In the genomic region with DNA sequence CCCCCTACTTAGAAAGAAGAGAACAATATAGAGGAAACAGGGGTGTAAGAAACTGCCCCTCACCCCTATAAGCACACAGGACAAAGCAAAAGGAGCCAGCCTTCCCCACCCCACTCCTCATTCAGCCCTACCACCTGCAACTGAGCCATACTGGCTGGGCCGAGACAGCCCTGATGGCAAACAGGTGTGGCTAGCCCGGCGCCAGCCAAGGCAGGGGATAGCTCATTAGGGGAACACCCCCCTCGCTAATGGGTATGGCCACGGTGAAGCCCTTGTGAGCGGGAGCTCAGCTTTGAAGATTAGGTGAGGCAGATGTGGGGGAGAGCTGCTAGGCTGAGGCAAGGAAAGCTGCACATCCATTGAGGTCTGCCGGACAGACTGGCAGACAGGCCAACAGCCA, we compare ENCODE assay signal across 27 cellular contexts.
DNase-seq lines count a peak whose midpoint lies in the region; ATAC-seq, FAIRE-seq and TF ChIP-seq lines count a peak whose summit lies in the region.
"Had no signal": no experiment of that assay in that cellular context is flagged by ENCODE, and none has a peak within 500 bp of the region (broad histone marks: within the 10 kb centered on the region; RNA-seq: fewer than 3 reads in every experiment).

No MANE protein-coding gene starts in this region.

- ATAC-seq in SK-N-SH treated with all-trans-retinoic acid at 6 μM for 48 hours (no peak), GM19455 (IDR thresholded peaks at IDR 0.05; ENCODE audit: unreplicated experiment) (no peak)
- ATAC-seq: activated naive CD8-positive, alpha-beta T cell treated with anti-CD3 and anti-CD28 coated beads, Interleukin-2, amount 50 U/mL, for 24 hours; left lobe of liver; Right ventricle myocardium inferior; T-cell had no signal

- H3K23me2 ChIP-seq in H1 (ENCODE audit: low read depth, low read length) = no peaks in the 10 kb centered on the region

- POLR2A ChIA-PET in H1 (lab: Charles Lee; ENCODE audit: partially characterized antibody) = interaction anchor here (1.1 kb wide), 1 partner anchor 254 kb away, joined by 4 read pairs; no protein-coding TSS in a partner anchor

- H3K4me1 ChIP-seq in cardiac muscle cell (ENCODE audit: low read depth) (peaks cover 50% of the 10 kb centered on the region), right atrium auricular region (peaks cover 0 to 18% of the 10 kb centered on the region in 2 donors), H1 (replicated peaks in 1 of 4; ENCODE audit: control insufficient read depth in 3 of 4, insufficient read depth in 4 of 4, low read length in 3 of 4) (peaks cover 0 to 3% (median 0%) of the 10 kb centered on the region in 4 experiments; a peak in 1 of 7 replicates)
- H3K4me1 ChIP-seq: neural progenitor cell had no signal

- H4K20me1 ChIP-seq in H1 (replicated peaks in 1 of 2; ENCODE audit: control insufficient read depth in 1 of 2, insufficient read depth in 2 of 2, low read length in 2 of 2) = peaks cover 6 to 12% of the 10 kb centered on the region in 2 experiments

- no peak for TF ChIP-seq EP300 in H1 (IDR thresholded peaks at IDR 0.05; ENCODE audit: borderline replicate concordance in 1 of 2, low read depth in 2 of 2, low read length in 2 of 2)

- no peak overlapping the region for H2BK120ac ChIP-seq in H1 (replicated peaks; ENCODE audit: low read depth, low read length)

- H2BK12ac ChIP-seq in H1 (ENCODE audit: low read depth, low read length) = no peak overlapping the region

- CTCF ChIA-PET in H1 (lab: Charles Lee; ENCODE audit: partially characterized antibody) = interaction anchor here (0.7 to 12.8 kb wide), 13 partner anchors 11 to 327 kb away, joined by 3 to 250 read pairs (median 3); a partner anchor contains a TSS

- no peaks in the 10 kb centered on the region for H3K79me2 ChIP-seq in H1 (ENCODE audit: control insufficient read depth in 1 of 2, insufficient read depth in 2 of 2, low read length in 2 of 2)

- TF ChIP-seq CTCF in cardiac muscle cell (IDR thresholded peaks at IDR 0.05; ENCODE audit: low read depth, low read length) (no peak), right atrium auricular region (IDR thresholded peaks at IDR 0.05) (no peak), H1 (IDR thresholded peaks at IDR 0.05; ENCODE audit: control extremely low read depth in 1 of 3, insufficient read depth in 1 of 3, low read depth in 1 of 3, low read length in 3 of 3) (no peak)

- WGBS in H1 (ENCODE audit: extremely low coverage in 1 of 2, insufficient coverage in 1 of 2, insufficient read length in 1 of 2, insufficient replicate concordance in 2 of 2, low coverage in 1 of 2, low lambda C conversion rate in 2 of 2, missing lambda C conversion rate in 1 of 2), 2 experiments = 85% methylated on average over 7 of the region's 7 CpGs; no CpG with 5 or more reads in 1 of the 2 experiments

- no peak overlapping the region for H2BK15ac ChIP-seq in H1 (ENCODE audit: low read length)

- H3K4ac ChIP-seq in H1 (replicated peaks; ENCODE audit: insufficient read length, low read depth, low read length) = no peak overlapping the region

- H3K9me3 ChIP-seq in cardiac muscle cell (ENCODE audit: low read depth) (no peaks in the 10 kb centered on the region), right atrium auricular region (no peaks in the 10 kb centered on the region), H1 (ENCODE audit: insufficient read depth in 2 of 2, low read depth in 1 of 2, low read length in 1 of 2) (no peaks in the 10 kb centered on the region)
- H3K9me3 ChIP-seq: BLaER1 had no signal

- H3K79me1 ChIP-seq in H1 (ENCODE audit: low read depth, low read length) = peaks cover 4% of the 10 kb centered on the region; the same call in 1 of the 2 replicates

- 0 out of 2 replicates have a peak overlapping the region, but pooled peaks have one; percentile 10 for H2BK5ac ChIP-seq in H1 (ENCODE audit: low read depth, low read length)

- no peak overlapping the region for H3K4me2 ChIP-seq in H1 (ENCODE audit: insufficient read depth in 1 of 2, low read depth in 2 of 2, low read length in 2 of 2)
- H3K4me2 ChIP-seq: BLaER1, KMS-11, neural progenitor cell had no signal

- no peak overlapping the region for H3K23ac ChIP-seq in H1 (ENCODE audit: insufficient read length)

- H3K27ac ChIP-seq in cardiac muscle cell (peak overlapping the region; percentile 40), right atrium auricular region (no peak overlapping the region), H1 (ENCODE audit: low read depth, low read length) (no peak overlapping the region)
- H3K27ac ChIP-seq: BLaER1, brain microvascular endothelial cell, GM23248, KMS-11, neural progenitor cell, skin epidermis had no signal

- no peak overlapping the region for H3K14ac ChIP-seq in H1 (ENCODE audit: insufficient read length)

- H3K36me3 ChIP-seq in cardiac muscle cell (peaks cover 7% of the 10 kb centered on the region), right atrium auricular region (peaks cover 3% of the 10 kb centered on the region), H1 (ENCODE audit: control insufficient read depth in 2 of 4, insufficient read depth in 4 of 4, low read length in 3 of 4) (peaks cover 0 to 15% (median 1%) of the 10 kb centered on the region in 4 experiments; a peak in 3 of 8 replicates)
- H3K36me3 ChIP-seq: neural progenitor cell had no signal

- H3K4me3 ChIP-seq in cardiac muscle cell (no peak overlapping the region), right atrium auricular region (no peak overlapping the region), H1 (ENCODE audit: extremely low read depth in 1 of 4, insufficient read depth in 2 of 4, low read depth in 3 of 4, low read length in 4 of 4) (no peak overlapping the region)
- H3K4me3 ChIP-seq: BLaER1, GM23248, neural progenitor cell, skin epidermis had no signal

- no peak for TF ChIP-seq POLR2A in H1 (IDR thresholded peaks at IDR 0.05; ENCODE audit: control extremely low read depth in 1 of 2, low read depth in 2 of 2, low read length in 2 of 2)

- DNase-seq in cardiac muscle cell (ENCODE audit: low read depth in 1 of 2, low spot score in 1 of 2) = no peak
- DNase-seq in right atrium auricular region (ENCODE audit: low spot score) = no peak
- peak; percentile 46 for DNase-seq in NCI-H2227 (lab: John Stamatoyannopoulos, UW; ENCODE audit: unreplicated experiment)
- DNase-seq in H1 (ENCODE audit: low read depth in 1 of 2, low spot score in 2 of 2) = no peak
- DNase-seq in activated CD8-positive, alpha-beta memory T cell treated with anti-CD3 and anti-CD28 coated beads, Interleukin-2, amount 50 U/mL, for 48 hours = no peak
- no peak for DNase-seq in GM19238 (ENCODE audit: insufficient read length, low spot score)
- DNase-seq: activated CD4-positive, alpha-beta T cell treated with anti-CD3 and anti-CD28 coated beads for 4 hours; activated naive CD8-positive, alpha-beta T cell treated with anti-CD3 and anti-CD28 coated beads, Interleukin-2, amount 50 U/mL, for 24 hours; brain microvascular endothelial cell; cortex of kidney; GF-D8; GM23248; NCI-H524; stimulated activated CD4-positive, alpha-beta T cell treated with anti-CD3 and anti-CD28 coated beads, Interleukin-2, amount 100 ng/mL, for 48 hours; stimulated activated naive CD4-positive, alpha-beta T cell treated with Interleukin-2 at 50 U/mL for 16 hours; T-cell had no signal

- H3K9ac ChIP-seq in H1 (replicated peaks in 1 of 4; ENCODE audit: extremely low read depth in 1 of 4, low read depth in 3 of 4, low read length in 3 of 4) = no peak overlapping the region
- H3K9ac ChIP-seq: BLaER1, GM23248, KMS-11, neural progenitor cell had no signal

- H4K8ac ChIP-seq in H1 (ENCODE audit: extremely low read depth, insufficient read depth, low read length) = no peak overlapping the region

- H3K56ac ChIP-seq in H1 (replicated peaks; ENCODE audit: insufficient read length, low read depth, low read length) = no peak overlapping the region

- H2BK20ac ChIP-seq in H1 (ENCODE audit: low read length) = no peak overlapping the region

- H2AK5ac ChIP-seq in H1 (ENCODE audit: low read depth, low read length) = no peak overlapping the region; the same call in 1 of the 2 replicates

- H4K5ac ChIP-seq in H1 (ENCODE audit: insufficient read length, low read depth, low read length) = no peak overlapping the region

- no peak overlapping the region for H2AFZ ChIP-seq in H1 (ENCODE audit: low read length)
- H2AFZ ChIP-seq: GM23248, neural progenitor cell had no signal

- TF ChIP-seq RAD21 in H1 (IDR thresholded peaks at IDR 0.05 in 1 of 2, conservative IDR thresholded peaks at IDR 0.05 in 1 of 2; ENCODE audit: low read depth in 2 of 2, low read length in 2 of 2) = no peak

- H3K27me3 ChIP-seq in cardiac muscle cell = no peaks in the 10 kb centered on the region
- no peaks in the 10 kb centered on the region for H3K27me3 ChIP-seq in right atrium auricular region
- no peaks in the 10 kb centered on the region for H3K27me3 ChIP-seq in H1 (replicated peaks in 1 of 4; ENCODE audit: control insufficient read depth in 3 of 4, extremely low read depth in 1 of 4, insufficient read depth in 3 of 4, low read length in 3 of 4)
- H3K27me3 ChIP-seq: BLaER1, brain microvascular endothelial cell, neural progenitor cell had no signal

- H4K91ac ChIP-seq in H1 (replicated peaks; ENCODE audit: insufficient read length, low read length) = no peak overlapping the region

- FAIRE-seq in H1 (lab: Jason Lieb, UNC) = no peak
- FAIRE-seq: D721Med, endometrium, GM19239 had no signal

- no peak overlapping the region for H3K18ac ChIP-seq in H1 (ENCODE audit: extremely low read depth, low read length)

TF ChIP-seq in H1, 55 proteins besides CTCF, POLR2A, EP300 and RAD21 (continues in another document):
- TF ChIP-seq, protein P1, sequence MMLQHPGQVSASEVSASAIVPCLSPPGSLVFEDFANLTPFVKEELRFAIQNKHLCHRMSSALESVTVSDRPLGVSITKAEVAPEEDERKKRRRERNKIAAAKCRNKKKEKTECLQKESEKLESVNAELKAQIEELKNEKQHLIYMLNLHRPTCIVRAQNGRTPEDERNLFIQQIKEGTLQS (IDR thresholded peaks at IDR 0.05; ENCODE audit: insufficient read depth, low read depth, low read length) = no peak
- TF ChIP-seq KDM4A (IDR thresholded peaks at IDR 0.05; ENCODE audit: low read depth, low read length, severe bottlenecking) = no peak
- TF ChIP-seq, protein P2, sequence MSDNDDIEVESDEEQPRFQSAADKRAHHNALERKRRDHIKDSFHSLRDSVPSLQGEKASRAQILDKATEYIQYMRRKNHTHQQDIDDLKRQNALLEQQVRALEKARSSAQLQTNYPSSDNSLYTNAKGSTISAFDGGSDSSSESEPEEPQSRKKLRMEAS (IDR thresholded peaks at IDR 0.05) = no peak

TF ChIP-seq in SK-N-SH treated with all-trans-retinoic acid at 6 μM for 48 hours, 23 proteins besides CTCF, POLR2A, EP300 and RAD21 (continues in another document):
- TF ChIP-seq, protein P3, sequence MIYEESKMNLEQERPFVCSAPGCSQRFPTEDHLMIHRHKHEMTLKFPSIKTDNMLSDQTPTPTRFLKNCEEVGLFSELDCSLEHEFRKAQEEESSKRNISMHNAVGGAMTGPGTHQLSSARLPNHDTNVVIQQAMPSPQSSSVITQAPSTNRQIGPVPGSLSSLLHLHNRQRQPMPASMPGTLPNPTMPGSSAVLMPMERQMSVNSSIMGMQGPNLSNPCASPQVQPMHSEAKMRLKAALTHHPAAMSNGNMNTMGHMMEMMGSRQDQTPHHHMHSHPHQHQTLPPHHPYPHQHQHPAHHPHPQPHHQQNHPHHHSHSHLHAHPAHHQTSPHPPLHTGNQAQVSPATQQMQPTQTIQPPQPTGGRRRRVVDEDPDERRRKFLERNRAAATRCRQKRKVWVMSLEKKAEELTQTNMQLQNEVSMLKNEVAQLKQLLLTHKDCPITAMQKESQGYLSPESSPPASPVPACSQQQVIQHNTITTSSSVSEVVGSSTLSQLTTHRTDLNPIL (CRISPR knock-in tag; IDR thresholded peaks at IDR 0.05; ENCODE audit: low read depth) = no peak
